ENCODE assay signal across 8 cellular contexts in the genomic region with DNA sequence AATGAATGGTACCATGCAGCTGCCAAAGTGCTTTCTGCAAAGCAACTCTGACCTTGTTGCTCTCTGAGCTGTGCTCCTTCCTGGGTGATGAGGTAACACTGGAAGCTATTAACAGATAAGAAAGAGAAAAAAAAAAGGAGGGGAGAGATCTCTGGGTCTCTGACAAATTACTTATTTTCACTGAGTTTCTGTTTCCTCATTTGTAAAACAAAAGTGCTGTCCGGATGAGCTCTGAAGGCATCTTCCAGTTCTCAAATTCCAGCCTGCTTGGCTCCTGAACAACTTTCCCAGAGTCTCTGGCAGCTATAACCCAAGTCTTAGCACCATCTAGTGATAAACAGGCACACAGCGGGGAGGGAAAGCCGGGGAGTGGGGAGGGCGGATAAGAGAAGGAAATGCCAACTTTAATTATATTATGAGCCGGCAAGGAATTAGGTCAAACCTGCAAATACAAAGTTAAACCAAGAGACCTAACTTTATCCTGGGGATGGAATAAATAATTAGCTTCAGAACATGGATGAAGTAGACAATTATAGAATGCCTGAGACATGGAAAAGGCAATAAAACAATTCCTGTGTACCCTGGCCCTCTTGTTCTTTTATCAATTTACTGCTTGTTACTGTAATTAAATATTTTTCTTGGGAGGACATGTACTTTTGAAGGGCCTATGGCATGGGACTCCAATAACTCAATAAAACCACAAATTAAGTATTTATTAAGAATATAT.
DNase-seq lines count a peak whose midpoint lies in the region; ATAC-seq lines count a peak whose summit lies in the region.

No MANE protein-coding gene starts in this region.

- ATAC-seq in GM21390 (IDR thresholded peaks at IDR 0.05; ENCODE audit: unreplicated experiment) (no peak), HG03097 (IDR thresholded peaks at IDR 0.05; ENCODE audit: low FRiP score, unreplicated experiment) (no peak)

- DNase-seq in COLO829 (ENCODE audit: low spot score) = peak; percentile 48
- DNase-seq in HT-29 (ENCODE audit: low spot score) = peak; percentile 58
- peak; percentile 12 to 58 for DNase-seq in SW 1271 (lab: John Stamatoyannopoulos, UW)
- peak; percentile 67 for DNase-seq in fibroblast of the conjunctiva (ENCODE audit: low read depth)
- DNase-seq in nucleus accumbens (lab: John Stamatoyannopoulos, UW) = peak in 43 of 56 donors; percentile 3 to 73 (median 32)
- DNase-seq in stimulated activated CD4-positive, alpha-beta T cell treated with anti-CD3 and anti-CD28 coated beads, Interleukin-1b, Interleukin-23, amount 100 ng/mL, for 48 hours = no peak
